In the genomic region with DNA sequence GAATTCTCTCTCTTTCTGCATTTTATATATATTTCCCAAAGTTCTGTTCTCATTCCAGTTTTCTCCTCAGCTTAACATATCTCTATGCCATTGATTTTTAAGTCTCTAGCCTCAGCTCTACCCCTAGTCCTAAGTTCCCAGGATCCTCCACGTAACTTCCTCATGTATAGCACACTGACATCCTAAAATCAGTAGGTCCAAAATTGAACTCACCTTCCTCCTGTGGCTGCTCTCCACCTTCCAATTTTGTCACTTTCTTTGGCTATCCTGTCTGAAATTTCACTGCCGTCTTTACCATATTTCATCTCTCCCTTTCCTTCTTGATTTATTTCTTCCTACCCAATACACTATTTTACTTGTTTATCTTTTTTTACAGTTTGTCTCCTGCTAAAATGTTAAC, we compare ENCODE assay signal across 20 cellular contexts. TPM values are rescaled to one million over a fixed set of nuclear protein-coding genes. Genes with fewer than 3 reads are reported as not detected.
A peak's percentile ranks its signal among the peaks of the same experiment; 100 is the strongest.
DNase-seq lines count a peak whose midpoint lies in the region; ATAC-seq, FAIRE-seq and TF ChIP-seq lines count a peak whose summit lies in the region.
"Had no signal": no experiment of that assay in that cellular context is flagged by ENCODE, and none has a peak within 500 bp of the region (broad histone marks: within the 10 kb centered on the region; RNA-seq: fewer than 3 reads in every experiment).

No MANE protein-coding gene starts in this region.

- in situ Hi-C loops in K562 (cut with MboI), result no loop called here

- no peaks in the 10 kb centered on the region for H3K27me3 ChIP-seq in Karpas-422 (ENCODE audit: low read length)
- no peaks in the 10 kb centered on the region for H3K27me3 ChIP-seq in K562 (ENCODE audit: control insufficient read depth in 2 of 2, insufficient read depth in 2 of 2, low read length in 2 of 2)
- no peaks in the 10 kb centered on the region for H3K27me3 ChIP-seq in stomach
- H3K27me3 ChIP-seq: sigmoid colon had no signal

- H3K36me3 Mint-ChIP-seq in activated CD4-positive, alpha-beta T cell treated with anti-CD3 and anti-CD28 coated beads, Interleukin-2, amount 10 ng/mL, durations not matched to agents 7 days and 5 days (ENCODE audit: low read depth), result peaks cover 49% of the 10 kb centered on the region

- DNase-seq in activated CD4-positive, alpha-beta T cell treated with anti-CD3 and anti-CD28 coated beads, Interleukin-2, amount 10 ng/mL, durations not matched to agents 7 days and 5 days, result no peak
- DNase-seq in activated CD4-positive, alpha-beta T cell treated with anti-CD3 and anti-CD28 coated beads, Interleukin-2, amount 50 U/mL, for 1 hour, result no peak
- DNase-seq in Karpas-422 (peak; percentile 72), K562 (ENCODE audit: extremely low read depth in 1 of 4, low spot score in 3 of 4) (no peak), stomach (no peak), AML-193 (lab: John Stamatoyannopoulos, UW) (no peak), 8988T (no peak)
- DNase-seq: activated CD4-positive, alpha-beta T cell treated with anti-CD3 and anti-CD28 coated beads for 1 hour; NCI-H1417; NCI-H446 treated with DMSO at 0.1 percent for 48 hours; sigmoid colon; substantia nigra; SW 1271 had no signal

- no peak for FAIRE-seq in K562 (lab: Jason Lieb, UNC)
- FAIRE-seq: D721Med, HepG2 had no signal

- no peaks in the 10 kb centered on the region for H3K9me3 ChIP-seq in Karpas-422 (ENCODE audit: low read length)
- H3K9me3 ChIP-seq in K562 (replicated peaks; ENCODE audit: control insufficient read depth, insufficient read depth, low read depth, low read length), result no peaks in the 10 kb centered on the region
- H3K9me3 ChIP-seq in stomach, result peaks cover 0 to 13% (median 0%) of the 10 kb centered on the region in 4 donors

- peaks cover 22% of the 10 kb centered on the region for H3K9me3 Mint-ChIP-seq in activated CD4-positive, alpha-beta T cell treated with anti-CD3 and anti-CD28 coated beads, Interleukin-2, amount 10 ng/mL, durations not matched to agents 7 days and 5 days

- H3K4me1 Mint-ChIP-seq in activated CD4-positive, alpha-beta T cell treated with anti-CD3 and anti-CD28 coated beads, Interleukin-2, amount 10 ng/mL, durations not matched to agents 7 days and 5 days, result peaks cover 77% of the 10 kb centered on the region

- H4K20me1 ChIP-seq in Karpas-422 (ENCODE audit: insufficient read depth, low read depth, low read length) (no peaks in the 10 kb centered on the region), K562 (replicated peaks; ENCODE audit: control insufficient read depth, insufficient read depth, low read length) (no peaks in the 10 kb centered on the region)

- WGBS in K562 (ENCODE audit: insufficient coverage, low coverage, missing lambda C conversion rate), result 92% methylated on average over 2 of the region's 2 CpGs
- 73 to 89% (median 79%) methylated on average over 2 of the region's 2 CpGs for WGBS in stomach, 5 donors

- H3K4me3 Mint-ChIP-seq in activated CD4-positive, alpha-beta T cell treated with anti-CD3 and anti-CD28 coated beads, Interleukin-2, amount 10 ng/mL, durations not matched to agents 7 days and 5 days, result peak overlapping the region; percentile 84

- BruUV-seq in K562 (replicated peaks; lab: Mats Ljungman, UMichigan), result no TSS peak

- H3K4me3 ChIP-seq in Karpas-422 (ENCODE audit: low read length), result peak overlapping the region; percentile 75
- H3K4me3 ChIP-seq in K562, result no peak overlapping the region
- peak overlapping the region in 1 of 4 donors; percentile 29 for H3K4me3 ChIP-seq in stomach
- H3K4me3 ChIP-seq: sigmoid colon had no signal

- no peaks in the 10 kb centered on the region for H3K9me1 ChIP-seq in K562 (ENCODE audit: control insufficient read depth, insufficient read depth, low read length)

- peak overlapping the region; percentile 80 for H3K4me2 ChIP-seq in Karpas-422 (ENCODE audit: low read depth, low read length, poor library complexity, severe bottlenecking)
- H3K4me2 ChIP-seq in K562 (ENCODE audit: insufficient read depth, low read length), result no peak overlapping the region

- TF ChIP-seq RAD21 in K562 (CRISPR knock-in tag; conservative IDR thresholded peaks at IDR 0.05 in 1 of 2, IDR thresholded peaks at IDR 0.05 in 1 of 2), result no peak

- peaks cover 45% of the 10 kb centered on the region for H3K4me1 ChIP-seq in Karpas-422 (ENCODE audit: low read length)
- peaks cover 4 to 24% of the 10 kb centered on the region in 2 experiments; a peak in 4 of 5 replicates for H3K4me1 ChIP-seq in K562 (replicated peaks in 1 of 2; ENCODE audit: control insufficient read depth in 2 of 2, insufficient read depth in 2 of 2, low read length in 2 of 2)
- H3K4me1 ChIP-seq in stomach, result peaks cover 0 to 12% (median 7%) of the 10 kb centered on the region in 4 donors
- H3K4me1 ChIP-seq: sigmoid colon had no signal

- H2AFZ ChIP-seq in Karpas-422 (ENCODE audit: low read length), result no peak overlapping the region
- peak overlapping the region; percentile 69; the same call in 1 of the 2 replicates for H2AFZ ChIP-seq in K562 (ENCODE audit: low read depth, low read length)

- intact Hi-C loops in K562 (cut with micrococcal nuclease) (no loop called here), stomach (cut with DNase I; ENCODE audit: low total_unique reads) (no loop called here)

- peaks cover 14% of the 10 kb centered on the region for H3K79me2 ChIP-seq in Karpas-422 (ENCODE audit: low read length)
- H3K79me2 ChIP-seq in K562 (ENCODE audit: control insufficient read depth, insufficient read depth, low read length), result no peaks in the 10 kb centered on the region

- ATAC-seq in K562 (no peak), GM21529 (IDR thresholded peaks at IDR 0.05; ENCODE audit: unreplicated experiment) (no peak)
- ATAC-seq: HepG2, Panc1 had no signal

- H3K9me2 ChIP-seq in Karpas-422 (replicated peaks; ENCODE audit: insufficient read depth, low read length), result no peaks in the 10 kb centered on the region

- H3K9ac ChIP-seq in Karpas-422 (ENCODE audit: low read length), result peak overlapping the region; percentile 64
- no peak overlapping the region; a peak in 1 of 4 replicates for H3K9ac ChIP-seq in K562 (ENCODE audit: insufficient read depth in 1 of 2, low read depth in 2 of 2, low read length in 2 of 2)

- CTCF ChIA-PET in activated CD4-positive, alpha-beta T cell treated with anti-CD3 and anti-CD28 coated beads, Interleukin-2, amount 10 ng/mL, durations not matched to agents 7 days and 5 days (lab: Charles Lee), result no interaction called here
- CTCF ChIA-PET in K562 (lab: Yijun Ruan, JAX; ENCODE audit: low intra/inter-chr PET ratio), result interaction anchor here (0.7 kb wide), 1 partner anchor 363 kb away, joined by 3 read pairs; the partner anchor contains the start of gene ITLN1

- H3K36me3 ChIP-seq in Karpas-422 (ENCODE audit: insufficient read depth, low read length), result 0 out of 2 replicates have a peak, but pooled peaks cover 6% of the 10 kb centered on the region
- H3K36me3 ChIP-seq in K562 (ENCODE audit: control insufficient read depth, insufficient read depth, low read length), result no peaks in the 10 kb centered on the region
- no peaks in the 10 kb centered on the region for H3K36me3 ChIP-seq in stomach
- H3K36me3 ChIP-seq: sigmoid colon had no signal

- TF ChIP-seq EP300 in K562 (IDR thresholded peaks at IDR 0.05; ENCODE audit: low read length) (no peak), stomach (IDR thresholded peaks at IDR 0.05) (no peak)

- POLR2A ChIA-PET in activated CD4-positive, alpha-beta T cell treated with anti-CD3 and anti-CD28 coated beads, Interleukin-2, amount 10 ng/mL, durations not matched to agents 7 days and 5 days (lab: Charles Lee), result no interaction called here
- POLR2A ChIA-PET in K562 (lab: Yijun Ruan, JAX), result no interaction called here

- TF ChIP-seq CTCF in K562 (IDR thresholded peaks at IDR 0.05 in 2 of 3, conservative IDR thresholded peaks at IDR 0.05 in 1 of 3; ENCODE audit: insufficient read depth in 2 of 3, low read depth in 1 of 3, low read length in 3 of 3) (no peak), stomach (IDR thresholded peaks at IDR 0.05) (no peak)

- no peak for TF ChIP-seq POLR2A in K562 (conservative IDR thresholded peaks at IDR 0.05)
- TF ChIP-seq POLR2A in stomach (IDR thresholded peaks at IDR 0.05), result no peak

- peak overlapping the region; percentile 91 for H3K27ac Mint-ChIP-seq in activated CD4-positive, alpha-beta T cell treated with anti-CD3 and anti-CD28 coated beads, Interleukin-2, amount 10 ng/mL, durations not matched to agents 7 days and 5 days

- no peaks in the 10 kb centered on the region for H3K27me3 Mint-ChIP-seq in activated CD4-positive, alpha-beta T cell treated with anti-CD3 and anti-CD28 coated beads, Interleukin-2, amount 10 ng/mL, durations not matched to agents 7 days and 5 days

- H3K27ac ChIP-seq in Karpas-422 (ENCODE audit: low read length), result peak overlapping the region; percentile 98
- no peak overlapping the region for H3K27ac ChIP-seq in K562 (ENCODE audit: extremely low read depth, low read depth, low read length)
- peak overlapping the region in 4 of 5 donors; percentile 29 to 73 (median 53) for H3K27ac ChIP-seq in stomach
- H3K27ac ChIP-seq: sigmoid colon had no signal

RNA-seq across cellular contexts. Expression of gene SLAMF6, which starts 1.5 kb away (rescaled TPM):
- total RNA-seq in activated CD4-positive, alpha-beta T cell treated with anti-CD3 and anti-CD28 coated beads, Interleukin-2, amount 10 ng/mL, durations not matched to agents 7 days and 5 days, result 10 to 100 TPM; 25.1 to 33.7 TPM
- total RNA-seq in Karpas-422 (2014; rRNA removed; shearing (Covaris generic); ENCODE audit: low replicate concordance), result 19.3 and 66.0 TPM in 2 replicates
- total RNA-seq in K562 (2011; cell fraction: chromatin; rRNA removed; ENCODE audit: low replicate concordance), result 0.33 and 0.60 TPM in 2 replicates
- 0.66 and 0.67 TPM in 2 replicates for total RNA-seq in K562 (2011; cell fraction: nucleolus; rRNA removed)
- 1.1 and 1.5 TPM in 2 replicates for total RNA-seq in K562 (2011; cell fraction: nucleoplasm; rRNA removed)
- total RNA-seq in K562 (2014; rRNA removed), result 0.94 and 1.1 TPM in 2 replicates
- total RNA-seq in K562 (2014; rRNA removed; fragmentation: Illumina TruSeq; extraction: Trizol), result 1.8 and 2.0 TPM in 2 replicates
- 3.9 and 4.8 TPM in 2 replicates for total RNA-seq in K562 (2015; rRNA removed; fragmentation: Illumina TruSeq; extraction: Trizol)
- 0.87 and 1.0 TPM in 2 replicates for total RNA-seq in K562 (2021)
- 0.70 and 0.77 TPM in 2 replicates for polyA plus RNA-seq in K562 (2011; rRNA removed)
- polyA plus RNA-seq in K562 (2011; cell fraction: cytosol; rRNA removed), result 0.43 and 0.80 TPM in 2 replicates
- 0.27 and 0.38 TPM in 2 replicates for polyA plus RNA-seq in K562 (2011; cell fraction: nucleus; rRNA removed)
- 3.0 and 10.1 TPM in 2 replicates for polyA plus RNA-seq in K562 (2012)
- 2.0 and 2.9 TPM in 2 replicates for polyA plus RNA-seq in K562 (2014; fragmentation: Illumina TruSeq; extraction: Trizol)
- 1 to 10 TPM in 1 of 2 experiments, under 1 TPM in 1; 0.56 to 1.7 TPM for polyA plus RNA-seq in K562 (2014; fragmentation: Nextera tagmentation; extraction: Ambion mirVana)
- 0.90 and 1.6 TPM in 2 replicates for polyA plus RNA-seq in K562 (2014; rRNA removed)
- 0.84 and 1.5 TPM in 2 replicates for polyA minus RNA-seq in K562 (2011; rRNA and poly(A)+ RNA removed)
- polyA minus RNA-seq in K562 (2011; cell fraction: cytosol; rRNA and poly(A)+ RNA removed), result 0.73 TPM in 1 of 2 replicates, not detected in the other
- 0.22 and 0.27 TPM in 2 replicates for polyA minus RNA-seq in K562 (2011; cell fraction: nucleus; rRNA and poly(A)+ RNA removed)
- total RNA-seq in stomach, result 10 to 100 TPM in 2 of 5 donors, 1 to 10 TPM in 1, under 1 TPM in 1, not detected in 1; 0.37 to 18.1 (median 8.1) TPM
- 1 to 10 TPM in 2 of 3 donors, under 1 TPM in 1; 0.19 to 1.1 (median 1.1) TPM for polyA plus RNA-seq in stomach
- total RNA-seq: A673, cerebellum, HepG2 had no signal
- polyA plus RNA-seq: HepG2, neural cell had no signal

RNA-seq across cellular contexts. Expression of gene CD84, which starts 57.7 kb away (rescaled TPM):
- total RNA-seq in activated CD4-positive, alpha-beta T cell treated with anti-CD3 and anti-CD28 coated beads, Interleukin-2, amount 10 ng/mL, durations not matched to agents 7 days and 5 days, result 10 to 100 TPM; 14.7 to 16.2 TPM
- total RNA-seq in Karpas-422 (2014; rRNA removed; shearing (Covaris generic); ENCODE audit: low replicate concordance), result 14.4 and 29.4 TPM in 2 replicates
- total RNA-seq in K562 (2011; cell fraction: chromatin; rRNA removed; ENCODE audit: low replicate concordance), result 3.9 and 4.7 TPM in 2 replicates
- 1.5 and 2.4 TPM in 2 replicates for total RNA-seq in K562 (2011; cell fraction: nucleolus; rRNA removed)
- total RNA-seq in K562 (2011; cell fraction: nucleoplasm; rRNA removed), result 2.9 and 3.3 TPM in 2 replicates
- total RNA-seq in K562 (2014; rRNA removed) (0.82 and 1.4 TPM in 2 replicates), K562 (2014; rRNA removed; fragmentation: Illumina TruSeq; extraction: Trizol) (2.2 and 2.5 TPM in 2 replicates), K562 (2015; rRNA removed; fragmentation: Illumina TruSeq; extraction: Trizol) (6.8 TPM in 2 replicates), K562 (2021) (1.9 and 2.5 TPM in 2 replicates), stomach (1 to 10 TPM; 1.3 to 7.6 (median 2.8) TPM)
- polyA plus RNA-seq in K562 (2011; rRNA removed) (2.0 and 7.3 TPM in 2 replicates), K562 (2014; fragmentation: Illumina TruSeq; extraction: Trizol) (3.1 and 3.5 TPM in 2 replicates), K562 (2014; fragmentation: Nextera tagmentation; extraction: Ambion mirVana) (1 to 10 TPM; 1.0 to 1.5 TPM), K562 (2014; rRNA removed) (1.6 and 1.8 TPM in 2 replicates), stomach (under 1 TPM; 0.23 to 0.75 (median 0.46) TPM)
- polyA plus RNA-seq in K562 (2011; cell fraction: cytosol; rRNA removed), result 0.37 and 4.0 TPM in 2 replicates
- 2.0 and 6.2 TPM in 2 replicates for polyA plus RNA-seq in K562 (2011; cell fraction: nucleus; rRNA removed)
- 3.1 and 5.8 TPM in 2 replicates for polyA plus RNA-seq in K562 (2012)
- polyA minus RNA-seq in K562 (2011; rRNA and poly(A)+ RNA removed), result 3.3 and 12.3 TPM in 2 replicates
- polyA minus RNA-seq in K562 (2011; cell fraction: cytosol; rRNA and poly(A)+ RNA removed), result 0.48 and 1.8 TPM in 2 replicates
- 0.94 and 7.8 TPM in 2 replicates for polyA minus RNA-seq in K562 (2011; cell fraction: nucleus; rRNA and poly(A)+ RNA removed)
- total RNA-seq: A673, HepG2 had no signal
- polyA plus RNA-seq: HepG2, neural cell had no signal
